In the genomic region with DNA sequence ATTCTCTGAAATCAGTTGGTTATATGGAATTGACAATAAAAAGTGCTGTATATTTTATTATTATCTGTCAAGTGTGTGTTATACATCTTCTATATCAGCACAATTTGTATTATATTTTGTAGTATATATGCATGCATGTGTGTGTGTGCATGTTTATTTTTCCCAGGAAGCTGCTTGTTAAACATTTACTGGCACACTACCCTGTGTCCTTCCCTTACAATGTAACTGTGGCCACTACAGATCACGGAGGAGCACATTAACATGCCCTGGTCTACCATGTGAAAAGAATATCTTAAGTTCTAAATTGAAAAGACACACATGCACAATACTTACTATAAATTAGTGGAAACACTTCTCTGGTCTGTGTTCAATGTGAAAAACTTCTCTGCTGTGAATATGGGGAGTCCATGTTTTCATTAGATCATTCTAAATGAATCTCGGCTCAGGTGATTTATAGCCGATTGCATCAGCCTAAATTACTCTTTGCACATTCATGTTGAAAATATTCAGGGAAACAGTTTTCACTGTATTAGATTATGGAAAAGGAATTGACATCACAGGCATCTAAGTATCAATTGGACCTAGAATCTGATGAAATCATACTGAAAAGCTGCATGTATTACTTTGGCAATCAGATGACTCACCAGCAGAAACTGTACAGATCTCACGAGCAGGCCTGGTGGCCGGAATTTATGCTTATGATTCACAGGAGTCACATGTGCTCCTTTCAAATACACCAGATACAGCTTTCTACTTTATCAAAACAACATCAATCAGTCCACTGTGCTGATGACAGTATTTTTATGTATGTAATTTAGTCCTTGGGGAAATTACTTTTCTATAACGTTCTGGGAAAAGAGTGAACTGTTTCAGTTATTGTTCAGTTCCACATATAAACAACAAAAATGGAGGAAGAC, we compare ENCODE assay signal across 8 cellular contexts. TPM values are rescaled to one million over a fixed set of nuclear protein-coding genes. Genes with fewer than 3 reads are reported as not detected.
DNase-seq lines count a peak whose midpoint lies in the region; ATAC-seq, FAIRE-seq and TF ChIP-seq lines count a peak whose summit lies in the region.

No MANE protein-coding gene starts in this region.

- no peaks in the 10 kb centered on the region for H3K27me3 Mint-ChIP-seq in GM23338 (ENCODE audit: insufficient read depth, low read depth, poor library complexity)
- no peaks in the 10 kb centered on the region for H3K27me3 Mint-ChIP-seq in activated CD8-positive, alpha-beta T cell treated with anti-CD3 and anti-CD28 coated beads for 36 hours

- H3K27me3 ChIP-seq in GM23338 (ENCODE audit: insufficient read depth) (no peaks in the 10 kb centered on the region), body of pancreas (no peaks in the 10 kb centered on the region)

- H4K20me1 ChIP-seq in GM23338 (replicated peaks; ENCODE audit: insufficient read depth): no peaks in the 10 kb centered on the region

- H3K27ac Mint-ChIP-seq in GM23338: peak overlapping the region; percentile 86
- no peak overlapping the region for H3K27ac Mint-ChIP-seq in activated CD8-positive, alpha-beta T cell treated with anti-CD3 and anti-CD28 coated beads for 36 hours

- ATAC-seq in GM23338 (no peak), body of pancreas (peak; percentile 82)
- ATAC-seq in activated CD8-positive, alpha-beta T cell treated with anti-CD3 and anti-CD28 coated beads for 36 hours: no peak

- H2AFZ ChIP-seq in GM23338: no peak overlapping the region

- H3K36me3 Mint-ChIP-seq in GM23338 (ENCODE audit: low read depth): no peaks in the 10 kb centered on the region
- H3K36me3 Mint-ChIP-seq in activated CD8-positive, alpha-beta T cell treated with anti-CD3 and anti-CD28 coated beads for 36 hours (ENCODE audit: low read depth): no peaks in the 10 kb centered on the region

- CTCF ChIA-PET in activated CD8-positive, alpha-beta T cell treated with anti-CD3 and anti-CD28 coated beads for 36 hours (lab: Charles Lee): no interaction called here

- H3K27ac ChIP-seq in GM23338 (ENCODE audit: low read depth) (no peak overlapping the region), body of pancreas (peak overlapping the region; percentile 76 to 93 (median 86)), kidney (ENCODE audit: low read depth in 2 of 2, low read length in 2 of 2) (peak overlapping the region; percentile 40 to 71)

- H3K9ac ChIP-seq in kidney (ENCODE audit: low read length in 2 of 2): peak overlapping the region in 1 of 2 donors; percentile 3

- H3K9me3 ChIP-seq in body of pancreas (no peaks in the 10 kb centered on the region), kidney (ENCODE audit: control insufficient read depth in 1 of 2, low read length in 2 of 2) (no peaks in the 10 kb centered on the region)

- H3K9me3 Mint-ChIP-seq in GM23338: no peaks in the 10 kb centered on the region
- H3K9me3 Mint-ChIP-seq in activated CD8-positive, alpha-beta T cell treated with anti-CD3 and anti-CD28 coated beads for 36 hours: peaks cover 13% of the 10 kb centered on the region

- peak in 1 of 3 donors; percentile 24 for TF ChIP-seq POLR2A in body of pancreas (IDR thresholded peaks at IDR 0.05)

- H3K4me1 Mint-ChIP-seq in GM23338: peaks cover 13% of the 10 kb centered on the region; the same call in 2 of the 3 replicates
- no peaks in the 10 kb centered on the region for H3K4me1 Mint-ChIP-seq in activated CD8-positive, alpha-beta T cell treated with anti-CD3 and anti-CD28 coated beads for 36 hours (ENCODE audit: low read depth)

- no peaks in the 10 kb centered on the region for H3F3A ChIP-seq in GM23338 (replicated peaks; ENCODE audit: low read depth)

- H3K9me2 ChIP-seq in GM23338 (ENCODE audit: insufficient read depth): no peaks in the 10 kb centered on the region

- intact Hi-C loops in body of pancreas (cut with DNase I): no loop called here
- intact Hi-C loops in kidney (cut with DNase I): no loop called here
- intact Hi-C loops in activated CD8-positive, alpha-beta T cell treated with anti-CD3 and anti-CD28 coated beads for 36 hours (cut with micrococcal nuclease): no loop called here

- peak; percentile 85 for FAIRE-seq in kidney (lab: Jason Lieb, UNC)

- no peak overlapping the region for H3K4me3 Mint-ChIP-seq in GM23338
- H3K4me3 Mint-ChIP-seq in activated CD8-positive, alpha-beta T cell treated with anti-CD3 and anti-CD28 coated beads for 36 hours: no peak overlapping the region

- DNase-seq in GM23338 (ENCODE audit: low spot score) (no peak), NCI-H2107 (lab: John Stamatoyannopoulos, UW) (peak; percentile 66), body of pancreas (peak; percentile 67 to 82 (median 80)), kidney (peak; percentile 58), superior temporal gyrus (ENCODE audit: extremely low spot score) (peak; percentile 84)
- DNase-seq in central memory CD4-positive, alpha-beta T cell: no peak
- DNase-seq in activated T-cell treated with anti-CD3 and anti-CD28 coated beads, Interleukin-2, amount 50 U/mL, for 1 hour: no peak
- DNase-seq in activated CD8-positive, alpha-beta T cell treated with anti-CD3 and anti-CD28 coated beads for 36 hours: no peak

- H3K4me3 ChIP-seq in GM23338 (no peak overlapping the region), body of pancreas (no peak overlapping the region), kidney (ENCODE audit: low read length in 2 of 2) (peak overlapping the region; percentile 23 to 51)

- WGBS in body of pancreas, 2 donors: 3 to 12% methylated on average over 6 of the region's 6 CpGs

- POLR2A ChIA-PET in activated CD8-positive, alpha-beta T cell treated with anti-CD3 and anti-CD28 coated beads for 36 hours (lab: Charles Lee): no interaction called here

- no peak overlapping the region for H3K4me2 ChIP-seq in GM23338

- TF ChIP-seq CTCF in GM23338 (conservative IDR thresholded peaks at IDR 0.05; ENCODE audit: low read depth in 2 of 2): no peak
- peak in 5 of 7 experiments; percentile 12 to 77 (median 63) for TF ChIP-seq CTCF in body of pancreas (IDR thresholded peaks at IDR 0.05)
- TF ChIP-seq CTCF in kidney (IDR thresholded peaks at IDR 0.05; ENCODE audit: borderline replicate concordance, extremely low read depth, insufficient read depth): no peak
- TF ChIP-seq CTCF in activated CD8-positive, alpha-beta T cell treated with anti-CD3 and anti-CD28 coated beads for 36 hours (IDR thresholded peaks at IDR 0.05): no peak

- H3K36me3 ChIP-seq in GM23338 (ENCODE audit: insufficient read depth) (no peaks in the 10 kb centered on the region), body of pancreas (replicated peaks in 1 of 2; ENCODE audit: insufficient read depth in 1 of 2, low read depth in 2 of 2) (no peaks in the 10 kb centered on the region), kidney (ENCODE audit: control insufficient read depth in 1 of 2, insufficient read depth in 2 of 2, low read length in 2 of 2) (no peaks in the 10 kb centered on the region)

- no peaks in the 10 kb centered on the region for H3K4me1 ChIP-seq in GM23338 (ENCODE audit: insufficient read depth)
- peaks cover 52% of the 10 kb centered on the region for H3K4me1 ChIP-seq in body of pancreas
- peaks cover 0 to 4% of the 10 kb centered on the region in 2 donors for H3K4me1 ChIP-seq in kidney (ENCODE audit: control insufficient read depth in 1 of 2, insufficient read depth in 1 of 2, low read depth in 1 of 2, low read length in 2 of 2)

- H3K79me2 ChIP-seq in GM23338 (replicated peaks; ENCODE audit: insufficient read depth): no peaks in the 10 kb centered on the region

TF ChIP-seq in GM23338, 12 proteins besides CTCF, POLR2A, EP300 and RAD21 (continues in another document):
- TF ChIP-seq CREB1 (CRISPR knock-in tag; IDR thresholded peaks at IDR 0.05; ENCODE audit: low read depth): no peak

RNA-seq across cellular contexts. Expression of a gene that starts 39.4 kb away (rescaled TPM):
- 0.74 and 1.2 TPM in 2 replicates for total RNA-seq in GM23338 (2014; rRNA removed; shearing (Covaris generic))
- 0.68 and 1.6 TPM in 2 replicates for polyA plus RNA-seq in GM23338 (2016; fragmentation: Nextera tagmentation; extraction: Ambion mirVana)
- total RNA-seq in body of pancreas: 10 to 100 TPM; 12.2 to 20.2 TPM
- total RNA-seq in kidney: 11.1 TPM
- 3.8 TPM for polyA plus RNA-seq in kidney (ENCODE audit: insufficient read depth, low read depth, low replicate concordance)
- not detected for total RNA-seq in activated CD8-positive, alpha-beta T cell treated with anti-CD3 and anti-CD28 coated beads for 36 hours

Comparison
In these comparisons a context has a peak if more than half of its experiments do, and no peak if none do; other contexts are left out.
1. DNase-seq: peak in NCI-H2107 (single experiment), body of pancreas (4 of 4), kidney (single experiment) and superior temporal gyrus (single experiment); none in GM23338 (single experiment), central memory CD4-positive, alpha-beta T cell (single experiment), activated T-cell treated with anti-CD3 and anti-CD28 coated beads, Interleukin-2, amount 50 U/mL, for 1 hour (single experiment) and activated CD8-positive, alpha-beta T cell treated with anti-CD3 and anti-CD28 coated beads for 36 hours (single experiment).
2. H3K4me3 ChIP-seq: peak in kidney (2 of 2); none in GM23338 (single experiment) and body of pancreas (0 of 2).
3. CTCF ChIP-seq: peak in body of pancreas (5 of 7); none in GM23338 (0 of 2), kidney (single experiment) and activated CD8-positive, alpha-beta T cell treated with anti-CD3 and anti-CD28 coated beads for 36 hours (single experiment).